Comparison of ENCODE assay signal across 18 cellular contexts in genomic region chr11:21675049-21675616, GRCh38.
A peak's percentile ranks its signal among the peaks of the same experiment; 100 is the strongest.
DNase-seq lines count a peak whose midpoint lies in the region; ATAC-seq and TF ChIP-seq lines count a peak whose summit lies in the region.
"Had no signal": no experiment of that assay in that cellular context is flagged by ENCODE, and none has a peak within 500 bp of the region (broad histone marks: within the 10 kb centered on the region; RNA-seq: fewer than 3 reads in every experiment).

No MANE protein-coding gene starts in this region.

- H3F3A ChIP-seq in PC-9 (ENCODE audit: insufficient read depth, low read depth): no peaks in the 10 kb centered on the region

- H4K20me1 ChIP-seq in Karpas-422 (ENCODE audit: insufficient read depth, low read depth, low read length) (no peaks in the 10 kb centered on the region), PC-9 (ENCODE audit: insufficient read depth) (no peaks in the 10 kb centered on the region)
- H4K20me1 ChIP-seq: BLaER1 had no signal

- H2AFZ ChIP-seq in Karpas-422 (ENCODE audit: low read length): peak overlapping the region; percentile 52
- no peak overlapping the region for H2AFZ ChIP-seq in PC-9
- H2AFZ ChIP-seq: GM23248 had no signal

- POLR2A ChIA-PET in Caco-2 (lab: Charles Lee) (no interaction called here), PC-9 (lab: Charles Lee; ENCODE audit: unreplicated experiment) (no interaction called here)

- H3K4me3 ChIP-seq in Caco-2 (ENCODE audit: low read depth, low read length) (no peak overlapping the region), Karpas-422 (ENCODE audit: low read length) (peak overlapping the region; percentile 26), PC-9 (no peak overlapping the region)
- H3K4me3 ChIP-seq: BLaER1, GM23248 had no signal

- H3K9me3 Mint-ChIP-seq in Caco-2 (ENCODE audit: unreplicated experiment): no peaks in the 10 kb centered on the region
- H3K9me3 Mint-ChIP-seq in stimulated activated naive B cell treated with anti-CD40 and anti-IgM and Interleukin-4, amounts not matched to agents 10 μg/mL and 1 μg/mL and 100 μg/mL, for 72 hours: peaks cover 3% of the 10 kb centered on the region in 2 donors

- no peaks in the 10 kb centered on the region for H3K4me1 ChIP-seq in Caco-2
- H3K4me1 ChIP-seq in Karpas-422 (ENCODE audit: low read length): peaks cover 17% of the 10 kb centered on the region
- H3K4me1 ChIP-seq in PC-9 (replicated peaks; ENCODE audit: insufficient read depth): no peaks in the 10 kb centered on the region
- H3K4me1 ChIP-seq: BLaER1 had no signal

- CTCF ChIA-PET in Caco-2 (lab: Charles Lee) (no interaction called here), PC-9 (lab: Charles Lee) (no interaction called here)

- peaks cover 3% of the 10 kb centered on the region for H3K9me3 ChIP-seq in Caco-2
- no peaks in the 10 kb centered on the region for H3K9me3 ChIP-seq in Karpas-422 (ENCODE audit: low read length)
- H3K9me3 ChIP-seq in PC-9 (ENCODE audit: insufficient read depth, low read depth): no peaks in the 10 kb centered on the region
- H3K9me3 ChIP-seq: BLaER1 had no signal

- H3K9me2 ChIP-seq in Karpas-422 (replicated peaks; ENCODE audit: insufficient read depth, low read length): no peaks in the 10 kb centered on the region
- no peaks in the 10 kb centered on the region for H3K9me2 ChIP-seq in PC-9 (ENCODE audit: insufficient read depth)

- no peak for ATAC-seq in stimulated activated naive B cell treated with anti-CD40 and anti-IgM and Interleukin-4, amounts not matched to agents 10 μg/mL and 1 μg/mL and 100 μg/mL, for 72 hours (replicated peaks)
- no peak for ATAC-seq in GM21390 (IDR thresholded peaks at IDR 0.05; ENCODE audit: unreplicated experiment)
- ATAC-seq: CD8-positive, alpha-beta T cell had no signal

- no peaks in the 10 kb centered on the region for H3K27me3 ChIP-seq in Caco-2 (replicated peaks; ENCODE audit: control insufficient read depth, insufficient read depth, low read length)
- H3K27me3 ChIP-seq in Karpas-422 (ENCODE audit: low read length): no peaks in the 10 kb centered on the region
- H3K27me3 ChIP-seq in PC-9 (ENCODE audit: insufficient read depth, low read depth): no peaks in the 10 kb centered on the region
- H3K27me3 ChIP-seq: BLaER1 had no signal

- BruUV-seq in Caco-2 (replicated peaks; lab: Mats Ljungman, UMichigan) (no TSS peak), PC-9 (replicated peaks; lab: Mats Ljungman, UMichigan) (no TSS peak)

- peaks cover 3% of the 10 kb centered on the region for H3K27me3 Mint-ChIP-seq in Caco-2 (ENCODE audit: insufficient read depth, unreplicated experiment)
- no peaks in the 10 kb centered on the region for H3K27me3 Mint-ChIP-seq in stimulated activated naive B cell treated with anti-CD40 and anti-IgM and Interleukin-4, amounts not matched to agents 10 μg/mL and 1 μg/mL and 100 μg/mL, for 72 hours
- H3K27me3 Mint-ChIP-seq: B cell; CD4-positive, CD25-positive, alpha-beta regulatory T cell had no signal

- peak overlapping the region; percentile 29 for H3K4me3 Mint-ChIP-seq in Caco-2 (ENCODE audit: unreplicated experiment)
- no peak overlapping the region for H3K4me3 Mint-ChIP-seq in stimulated activated naive B cell treated with anti-CD40 and anti-IgM and Interleukin-4, amounts not matched to agents 10 μg/mL and 1 μg/mL and 100 μg/mL, for 72 hours
- H3K4me3 Mint-ChIP-seq: B cell; CD4-positive, CD25-positive, alpha-beta regulatory T cell; CD8-positive, alpha-beta T cell had no signal

- peak overlapping the region; percentile 47 for H3K27ac ChIP-seq in 22Rv1
- H3K27ac ChIP-seq in Karpas-422 (ENCODE audit: low read length): no peak overlapping the region
- no peak overlapping the region for H3K27ac ChIP-seq in PC-9
- H3K27ac ChIP-seq: BLaER1, C4-2B, GM23248 had no signal

- TF ChIP-seq CTCF in 22Rv1 (IDR thresholded peaks at IDR 0.05) (no peak), Caco-2 (IDR thresholded peaks at IDR 0.05; ENCODE audit: insufficient read depth in 1 of 2, low read depth in 1 of 2, low read length in 1 of 2, severe bottlenecking in 1 of 2, unreplicated experiment in 1 of 2) (no peak), PC-9 (conservative IDR thresholded peaks at IDR 0.05) (no peak)

- no peaks in the 10 kb centered on the region for H3K4me1 Mint-ChIP-seq in Caco-2 (ENCODE audit: low read depth, unreplicated experiment)
- no peaks in the 10 kb centered on the region for H3K4me1 Mint-ChIP-seq in stimulated activated naive B cell treated with anti-CD40 and anti-IgM and Interleukin-4, amounts not matched to agents 10 μg/mL and 1 μg/mL and 100 μg/mL, for 72 hours
- H3K4me1 Mint-ChIP-seq: B cell; CD4-positive, CD25-positive, alpha-beta regulatory T cell had no signal

- DNase-seq in Caco-2 (no peak), Karpas-422 (no peak), PC-9 (no peak), NCI-H2107 treated with DMSO at 0.1 percent for 48 hours (lab: John Stamatoyannopoulos, UW; ENCODE audit: unreplicated experiment) (no peak), COR-L47 (lab: John Stamatoyannopoulos, UW) (no peak)
- no peak for DNase-seq in stimulated activated naive B cell treated with anti-CD40 and anti-IgM and Interleukin-4, amounts not matched to agents 10 μg/mL and 1 μg/mL and 100 μg/mL, for 72 hours
- DNase-seq: Calu3; CD4-positive, CD25-positive, alpha-beta regulatory T cell; CD8-positive, alpha-beta T cell; DND-41; GM23248; H7; HCEC 1CT had no signal

- H3K79me2 ChIP-seq in Karpas-422 (ENCODE audit: low read length) (no peaks in the 10 kb centered on the region), PC-9 (ENCODE audit: low read depth) (no peaks in the 10 kb centered on the region)

- intact Hi-C loops in Caco-2 (cut with micrococcal nuclease; ENCODE audit: unreplicated experiment) (no loop called here), PC-9 (cut with micrococcal nuclease; ENCODE audit: unreplicated experiment) (no loop called here)

- H3K9ac ChIP-seq in Karpas-422 (ENCODE audit: low read length): no peak overlapping the region
- H3K9ac ChIP-seq: BLaER1, GM23248 had no signal

- H3K36me3 Mint-ChIP-seq in Caco-2 (ENCODE audit: insufficient read depth, unreplicated experiment): no peaks in the 10 kb centered on the region
- H3K36me3 Mint-ChIP-seq in stimulated activated naive B cell treated with anti-CD40 and anti-IgM and Interleukin-4, amounts not matched to agents 10 μg/mL and 1 μg/mL and 100 μg/mL, for 72 hours: no peaks in the 10 kb centered on the region
- H3K36me3 Mint-ChIP-seq: CD4-positive, CD25-positive, alpha-beta regulatory T cell; CD8-positive, alpha-beta T cell had no signal

- H3K4me2 ChIP-seq in Karpas-422 (ENCODE audit: low read depth, low read length, poor library complexity, severe bottlenecking) (peak overlapping the region; percentile 51), PC-9 (peak overlapping the region; percentile 10; the same call in 1 of the 2 replicates)
- H3K4me2 ChIP-seq: BLaER1 had no signal

- no peak overlapping the region for H3K27ac Mint-ChIP-seq in Caco-2 (ENCODE audit: unreplicated experiment)
- no peak overlapping the region for H3K27ac Mint-ChIP-seq in stimulated activated naive B cell treated with anti-CD40 and anti-IgM and Interleukin-4, amounts not matched to agents 10 μg/mL and 1 μg/mL and 100 μg/mL, for 72 hours
- H3K27ac Mint-ChIP-seq: B cell; CD4-positive, CD25-positive, alpha-beta regulatory T cell; CD8-positive, alpha-beta T cell had no signal

- no peaks in the 10 kb centered on the region for H3K36me3 ChIP-seq in Caco-2 (ENCODE audit: control insufficient read depth, insufficient read depth, low read length)
- no peaks in the 10 kb centered on the region for H3K36me3 ChIP-seq in Karpas-422 (ENCODE audit: insufficient read depth, low read length)
- H3K36me3 ChIP-seq in PC-9 (ENCODE audit: low read depth): no peaks in the 10 kb centered on the region
- H3K36me3 ChIP-seq: BLaER1 had no signal
